19 cellular contexts compared by ENCODE assay signal in genomic region chr5:181098642-181099452, GRCh38. TPM values are rescaled to one million over a fixed set of nuclear protein-coding genes. Genes with fewer than 3 reads are reported as not detected.
DNase-seq lines count a peak whose midpoint lies in the region; ATAC-seq lines count a peak whose summit lies in the region.
"Had no signal": no experiment of that assay in that cellular context is flagged by ENCODE, and none has a peak within 500 bp of the region (broad histone marks: within the 10 kb centered on the region; RNA-seq: fewer than 3 reads in every experiment).

No MANE protein-coding gene starts in this region.

- CTCF ChIA-PET in activated CD4-positive, alpha-beta T cell treated with anti-CD3 and anti-CD28 coated beads for 36 hours (lab: Charles Lee): interaction anchor here (0.6 to 2.1 kb wide), 3 partner anchors 41 to 581 kb away, joined by 3 to 8 read pairs (median 3); no protein-coding TSS in a partner anchor

- no peak overlapping the region for H3K4me2 ChIP-seq in mesendoderm (ENCODE audit: low read length)

- H3K9me3 Mint-ChIP-seq in activated CD4-positive, alpha-beta T cell treated with anti-CD3 and anti-CD28 coated beads for 36 hours (ENCODE audit: low read depth): no peaks in the 10 kb centered on the region

- no peaks in the 10 kb centered on the region for H3K79me1 ChIP-seq in mesendoderm (ENCODE audit: low read length)

- peaks cover 7% of the 10 kb centered on the region for H3K4me1 Mint-ChIP-seq in activated CD4-positive, alpha-beta T cell treated with anti-CD3 and anti-CD28 coated beads for 36 hours

- no CpG with 5 or more reads among the region's 22 CpGs for WGBS in mesendoderm (ENCODE audit: extremely low coverage, insufficient coverage, low lambda C conversion rate)

- DNase-seq in activated CD4-positive, alpha-beta T cell treated with anti-CD3 and anti-CD28 coated beads for 36 hours: peak; percentile 30
- no peak for DNase-seq in activated CD4-positive, alpha-beta T cell treated with anti-CD3 and anti-CD28 coated beads for 4 hours
- DNase-seq in ELF-1 (ENCODE audit: low read depth, low spot score) (peak; percentile 28), OCI-M1 (lab: John Stamatoyannopoulos, UW) (peak; percentile 23), mesendoderm (peak; percentile 37), T-helper 2 cell (no peak), kidney tubule cell (ENCODE audit: low spot score) (no peak)
- DNase-seq: adrenal gland; foreskin melanocyte; Karpas-422; NCI-H1694; NCI-H510A treated with DMSO at 0.1 percent for 48 hours; right cardiac atrium; stimulated activated CD4-positive, alpha-beta T cell treated with anti-CD3 and anti-CD28 coated beads, Interleukin-1b, Interleukin-23, amount 100 ng/mL, for 48 hours; WERI-Rb-1 had no signal

- intact Hi-C loops in activated CD4-positive, alpha-beta T cell treated with anti-CD3 and anti-CD28 coated beads for 36 hours (cut with DNase I, micrococcal nuclease): loop anchor here in 1 of 2 experiments (2.0 kb wide), 2 partner anchors 46 to 238 kb away; partner anchors contain the start of gene ZFP62

- peaks cover 23% of the 10 kb centered on the region for H3K27me3 Mint-ChIP-seq in activated CD4-positive, alpha-beta T cell treated with anti-CD3 and anti-CD28 coated beads for 36 hours

- H2BK5ac ChIP-seq in mesendoderm (ENCODE audit: low read length): no peak overlapping the region

- no peak overlapping the region for H3K18ac ChIP-seq in mesendoderm (ENCODE audit: low read length)

- no peak for ATAC-seq in activated CD4-positive, alpha-beta T cell treated with anti-CD3 and anti-CD28 coated beads for 36 hours
- ATAC-seq in GM18858 (IDR thresholded peaks at IDR 0.05; ENCODE audit: unreplicated experiment): no peak
- ATAC-seq: right cardiac atrium, SK-N-SH treated with all-trans-retinoic acid at 6 μM for 48 hours had no signal

- H2BK120ac ChIP-seq in mesendoderm (ENCODE audit: low read depth, low read length): no peak overlapping the region

- no peak overlapping the region for H3K27ac ChIP-seq in mesendoderm (ENCODE audit: low read depth, low read length)
- H3K27ac ChIP-seq: adrenal gland, WERI-Rb-1 had no signal

- H3K36me3 ChIP-seq in mesendoderm (ENCODE audit: control insufficient read depth, insufficient read depth, low read length): no peaks in the 10 kb centered on the region
- H3K36me3 ChIP-seq: adrenal gland, WERI-Rb-1 had no signal

- H3K4me1 ChIP-seq in mesendoderm (ENCODE audit: control insufficient read depth, low read depth, low read length): no peaks in the 10 kb centered on the region
- H3K4me1 ChIP-seq: adrenal gland had no signal

- no peak overlapping the region for H4K5ac ChIP-seq in mesendoderm (ENCODE audit: low read length)

- H3K4ac ChIP-seq in mesendoderm (ENCODE audit: low read depth, low read length): no peak overlapping the region

- H3K79me2 ChIP-seq in mesendoderm (ENCODE audit: control insufficient read depth, insufficient read depth, low read length): no peaks in the 10 kb centered on the region

- no peak overlapping the region for H3K9ac ChIP-seq in mesendoderm (ENCODE audit: low read length)

- H3K27ac Mint-ChIP-seq in activated CD4-positive, alpha-beta T cell treated with anti-CD3 and anti-CD28 coated beads for 36 hours: no peak overlapping the region

- no peak overlapping the region for H3K4me3 Mint-ChIP-seq in activated CD4-positive, alpha-beta T cell treated with anti-CD3 and anti-CD28 coated beads for 36 hours

- POLR2A ChIA-PET in activated CD4-positive, alpha-beta T cell treated with anti-CD3 and anti-CD28 coated beads for 36 hours (lab: Charles Lee): no interaction called here

- H3K56ac ChIP-seq in mesendoderm (ENCODE audit: low read length): no peak overlapping the region

- H3K23ac ChIP-seq in mesendoderm (ENCODE audit: low read length): no peak overlapping the region

- no peak overlapping the region for H2BK15ac ChIP-seq in mesendoderm (replicated peaks; ENCODE audit: low read depth)

- H4K8ac ChIP-seq in mesendoderm (ENCODE audit: low read depth, low read length): no peak overlapping the region

- no peak overlapping the region for H3K4me3 ChIP-seq in mesendoderm (ENCODE audit: low read length)
- H3K4me3 ChIP-seq: adrenal gland, lung had no signal

- H3K27me3 ChIP-seq in mesendoderm (ENCODE audit: insufficient read depth, low read length, poor library complexity): peaks cover 12% of the 10 kb centered on the region

- H2AK5ac ChIP-seq in mesendoderm (ENCODE audit: low read length): no peak overlapping the region

- H3K36me3 Mint-ChIP-seq in activated CD4-positive, alpha-beta T cell treated with anti-CD3 and anti-CD28 coated beads for 36 hours (ENCODE audit: low read depth): no peaks in the 10 kb centered on the region

RNA-seq across cellular contexts. Expression of gene OR2V1, which starts 32.1 kb away (rescaled TPM):
- total RNA-seq in activated CD4-positive, alpha-beta T cell treated with anti-CD3 and anti-CD28 coated beads for 36 hours: not detected
- not detected for polyA plus RNA-seq in mesendoderm (2013, experiment 1 of 2)
- not detected for polyA plus RNA-seq in mesendoderm (2013, experiment 2 of 2)
- total RNA-seq: adrenal gland, cerebellum, lung, right cardiac atrium had no signal
- polyA plus RNA-seq: adrenal gland, lung, right cardiac atrium had no signal

RNA-seq across cellular contexts. Expression of gene OR2V2, which starts 48.5 kb away (rescaled TPM):
- total RNA-seq in activated CD4-positive, alpha-beta T cell treated with anti-CD3 and anti-CD28 coated beads for 36 hours: not detected
- polyA plus RNA-seq in mesendoderm (2013, experiment 1 of 2): not detected
- not detected for polyA plus RNA-seq in mesendoderm (2013, experiment 2 of 2)
- total RNA-seq: adrenal gland, cerebellum, lung, right cardiac atrium had no signal
- polyA plus RNA-seq: adrenal gland, lung, right cardiac atrium had no signal

RNA-seq across cellular contexts. Expression of gene BTNL9, which starts 58.8 kb away (rescaled TPM):
- total RNA-seq in activated CD4-positive, alpha-beta T cell treated with anti-CD3 and anti-CD28 coated beads for 36 hours: under 1 TPM in 1 of 2 experiments, not detected in 1; 0.21 TPM
- 0.51 TPM for polyA plus RNA-seq in mesendoderm (2013, experiment 1 of 2)
- polyA plus RNA-seq in mesendoderm (2013, experiment 2 of 2): 0.41 TPM

Comparison
In these comparisons a context has a peak if more than half of its experiments do, and no peak if none do; other contexts are left out.
1. DNase-seq: peak in activated CD4-positive, alpha-beta T cell treated with anti-CD3 and anti-CD28 coated beads for 36 hours (single experiment), ELF-1 (single experiment), OCI-M1 (single experiment) and mesendoderm (single experiment); none in activated CD4-positive, alpha-beta T cell treated with anti-CD3 and anti-CD28 coated beads for 4 hours (0 of 2), T-helper 2 cell (0 of 5) and kidney tubule cell (single experiment).